ENCODE assay signal across 31 cellular contexts in genomic region chr10:103327906-103328305, GRCh38. TPM values are rescaled to one million over a fixed set of nuclear protein-coding genes. Genes with fewer than 3 reads are reported as not detected.
"Had no signal": no experiment of that assay in that cellular context is flagged by ENCODE, and none has a peak within 500 bp of the region (broad histone marks: within the 10 kb centered on the region; RNA-seq: fewer than 3 reads in every experiment).

No MANE protein-coding gene starts in this region.

- H3K4me3 ChIP-seq: mucosa of descending colon, right lobe of liver, skin epidermis, upper lobe of left lung, vagina had no signal

- H3K27ac ChIP-seq: right lobe of liver, skin epidermis, upper lobe of left lung, vagina had no signal

- H3K4me3 Mint-ChIP-seq: activated CD4-positive, alpha-beta T cell treated with anti-CD3 and anti-CD28 coated beads, Interleukin-2, amount 10 ng/mL, durations not matched to agents 7 days and 5 days; activated naive CD4-positive, alpha-beta T cell treated with anti-CD3 and anti-CD28 coated beads, Interleukin-2, amount 50 U/mL, for 24 hours; activated naive CD8-positive, alpha-beta T cell treated with anti-CD3 and anti-CD28 coated beads, Interleukin-2, amount 50 U/mL, for 24 hours; endodermal cell; natural killer cell treated with Interleukin-12 subunit alpha and Interleukin-12 subunit beta and Interleukin-15 and Interleukin-18, amount 100 ng/mL, for 72 hours; stimulated activated memory B cell treated with anti-CD40 and anti-IgM and Interleukin-4, amounts not matched to agents 10 μg/mL and 1 μg/mL and 100 μg/mL, for 72 hours; stimulated activated naive CD8-positive, alpha-beta T cell treated with anti-CD3 and anti-CD28 coated beads, Interleukin-15, amount 100 ng/mL, for 72 hours; T-helper 2 cell treated with Interferon-gamma antibody and Interleukin-4, amounts not matched to agents 5 μg/mL and 100 μg/mL, for 36 hours had no signal

- H3K4me1 Mint-ChIP-seq: activated CD4-positive, alpha-beta T cell treated with anti-CD3 and anti-CD28 coated beads, Interleukin-2, amount 10 ng/mL, durations not matched to agents 7 days and 5 days; activated naive CD4-positive, alpha-beta T cell treated with anti-CD3 and anti-CD28 coated beads, Interleukin-2, amount 50 U/mL, for 24 hours; activated naive CD8-positive, alpha-beta T cell treated with anti-CD3 and anti-CD28 coated beads, Interleukin-2, amount 50 U/mL, for 24 hours; endodermal cell; stimulated activated memory B cell treated with anti-CD40 and anti-IgM and Interleukin-4, amounts not matched to agents 10 μg/mL and 1 μg/mL and 100 μg/mL, for 72 hours; stimulated activated naive CD8-positive, alpha-beta T cell treated with anti-CD3 and anti-CD28 coated beads, Interleukin-15, amount 100 ng/mL, for 72 hours had no signal

- H3K27ac Mint-ChIP-seq: activated CD4-positive, alpha-beta T cell treated with anti-CD3 and anti-CD28 coated beads, Interleukin-2, amount 10 ng/mL, durations not matched to agents 7 days and 5 days; activated naive CD4-positive, alpha-beta T cell treated with anti-CD3 and anti-CD28 coated beads, Interleukin-2, amount 50 U/mL, for 24 hours; activated naive CD8-positive, alpha-beta T cell treated with anti-CD3 and anti-CD28 coated beads, Interleukin-2, amount 50 U/mL, for 24 hours; activated T-helper 2 cell treated with anti-CD3 and anti-CD28 coated beads, Interferon-gamma antibody, Interleukin-2, Interleukin-4, amounts not matched to agents 10 μg/mL and 5 μg/mL and 100 μg/mL, durations not matched to agents 14 hours and 24 hours and 36 hours; endodermal cell; natural killer cell treated with Interleukin-12 subunit alpha and Interleukin-12 subunit beta and Interleukin-15 and Interleukin-18, amount 100 ng/mL, for 72 hours; stimulated activated memory B cell treated with anti-CD40 and anti-IgM and Interleukin-4, amounts not matched to agents 10 μg/mL and 1 μg/mL and 100 μg/mL, for 72 hours; stimulated activated naive CD8-positive, alpha-beta T cell treated with anti-CD3 and anti-CD28 coated beads, Interleukin-15, amount 100 ng/mL, for 72 hours; T-helper 2 cell treated with Interferon-gamma antibody and Interleukin-4, amounts not matched to agents 5 μg/mL and 100 μg/mL, for 36 hours had no signal

- H3K27me3 ChIP-seq: right lobe of liver, upper lobe of left lung, vagina had no signal

- H3K9me3 Mint-ChIP-seq: activated CD4-positive, alpha-beta T cell treated with anti-CD3 and anti-CD28 coated beads, Interleukin-2, amount 10 ng/mL, durations not matched to agents 7 days and 5 days; activated naive CD4-positive, alpha-beta T cell treated with anti-CD3 and anti-CD28 coated beads, Interleukin-2, amount 50 U/mL, for 24 hours; activated naive CD8-positive, alpha-beta T cell treated with anti-CD3 and anti-CD28 coated beads, Interleukin-2, amount 50 U/mL, for 24 hours; activated T-helper 2 cell treated with anti-CD3 and anti-CD28 coated beads, Interferon-gamma antibody, Interleukin-2, Interleukin-4, amounts not matched to agents 10 μg/mL and 5 μg/mL and 100 μg/mL, durations not matched to agents 14 hours and 24 hours and 36 hours; endodermal cell; natural killer cell treated with Interleukin-12 subunit alpha and Interleukin-12 subunit beta and Interleukin-15 and Interleukin-18, amount 100 ng/mL, for 72 hours; stimulated activated memory B cell treated with anti-CD40 and anti-IgM and Interleukin-4, amounts not matched to agents 10 μg/mL and 1 μg/mL and 100 μg/mL, for 72 hours; stimulated activated naive CD8-positive, alpha-beta T cell treated with anti-CD3 and anti-CD28 coated beads, Interleukin-15, amount 100 ng/mL, for 72 hours; T-helper 2 cell treated with Interferon-gamma antibody and Interleukin-4, amounts not matched to agents 5 μg/mL and 100 μg/mL, for 36 hours had no signal

- H3K27me3 Mint-ChIP-seq: activated CD4-positive, alpha-beta T cell treated with anti-CD3 and anti-CD28 coated beads, Interleukin-2, amount 10 ng/mL, durations not matched to agents 7 days and 5 days; activated naive CD4-positive, alpha-beta T cell treated with anti-CD3 and anti-CD28 coated beads, Interleukin-2, amount 50 U/mL, for 24 hours; activated naive CD8-positive, alpha-beta T cell treated with anti-CD3 and anti-CD28 coated beads, Interleukin-2, amount 50 U/mL, for 24 hours; natural killer cell treated with Interleukin-12 subunit alpha and Interleukin-12 subunit beta and Interleukin-15 and Interleukin-18, amount 100 ng/mL, for 72 hours; stimulated activated memory B cell treated with anti-CD40 and anti-IgM and Interleukin-4, amounts not matched to agents 10 μg/mL and 1 μg/mL and 100 μg/mL, for 72 hours; stimulated activated naive CD8-positive, alpha-beta T cell treated with anti-CD3 and anti-CD28 coated beads, Interleukin-15, amount 100 ng/mL, for 72 hours had no signal

- ATAC-seq: activated naive CD8-positive, alpha-beta T cell treated with anti-CD3 and anti-CD28 coated beads, Interleukin-2, amount 50 U/mL, for 24 hours; esophagus mucosa; left cardiac atrium; left ventricle myocardium superior; mucosa of descending colon; natural killer cell treated with Interleukin-12 subunit alpha and Interleukin-12 subunit beta and Interleukin-15 and Interleukin-18, amount 100 ng/mL, for 72 hours; right lobe of liver; stimulated activated memory B cell treated with anti-CD40 and anti-IgM and Interleukin-4, amounts not matched to agents 10 μg/mL and 1 μg/mL and 100 μg/mL, for 72 hours; stimulated activated naive CD8-positive, alpha-beta T cell treated with anti-CD3 and anti-CD28 coated beads, Interleukin-15, amount 100 ng/mL, for 72 hours had no signal

- H3K4me1 ChIP-seq: right lobe of liver, upper lobe of left lung, vagina had no signal

- H3K9me3 ChIP-seq: mucosa of descending colon, right lobe of liver, upper lobe of left lung, vagina had no signal

- DNase-seq: activated CD4-positive, alpha-beta T cell treated with anti-CD3 and anti-CD28 coated beads, Interleukin-2, amount 10 ng/mL, durations not matched to agents 7 days and 5 days; activated naive CD8-positive, alpha-beta T cell treated with anti-CD3 and anti-CD28 coated beads, Interleukin-2, amount 50 U/mL, for 24 hours; activated T-cell treated with anti-CD3 and anti-CD28 coated beads for 4 hours; amygdala; caudate nucleus; endodermal cell; foreskin fibroblast; head of caudate nucleus; hippocampal formation; left cardiac atrium; left ventricle myocardium superior; mucosa of descending colon; posterior cingulate gyrus; stimulated activated CD4-positive, alpha-beta T cell treated with anti-CD3 and anti-CD28 coated beads, Interleukin-12 subunit alpha, Interleukin-12 subunit beta, amount 100 ng/mL, for 4 hours; stimulated activated CD4-positive, alpha-beta T cell treated with anti-CD3 and anti-CD28 coated beads, Interleukin-4, amount 100 ng/mL, for 1 hour; stimulated activated naive CD8-positive, alpha-beta T cell treated with anti-CD3 and anti-CD28 coated beads, Interleukin-15, amount 100 ng/mL, for 72 hours; substantia nigra; T-helper 1 cell; upper lobe of left lung had no signal

RNA-seq across cellular contexts. Expression of gene INA, which starts 51.0 kb away (rescaled TPM):
- total RNA-seq: left cardiac atrium, left ventricle myocardium superior, mesenteric fat pad, myocyte, omental fat pad, right lobe of liver had no signal
